29 cellular contexts compared by ENCODE assay signal in genomic region chr9:12694013-12694412, GRCh38. TPM values are rescaled to one million over a fixed set of nuclear protein-coding genes. Genes with fewer than 3 reads are reported as not detected.
"Had no signal": no experiment of that assay in that cellular context is flagged by ENCODE, and none has a peak within 500 bp of the region (broad histone marks: within the 10 kb centered on the region; RNA-seq: fewer than 3 reads in every experiment).

No MANE protein-coding gene starts in this region.

- ATAC-seq: activated CD8-positive, alpha-beta memory T cell treated with anti-CD3 and anti-CD28 coated beads, Interleukin-2, amount 10 ng/mL, durations not matched to agents 7 days and 5 days; activated T-cell treated with anti-CD3 and anti-CD28 coated beads, Interleukin-2, amount 50 U/mL, for 4 hours had no signal

- H3K27me3 ChIP-seq: cardiac muscle cell, Peyer's patch, SJSA1 had no signal

- H3K9me3 Mint-ChIP-seq: T-helper 1 cell treated with Interleukin-12 subunit alpha and Interleukin-12 subunit beta and Interleukin-4 antibody, amounts not matched to agents 30 μg/mL and 1 μg/mL, for 36 hours had no signal

- H3K27ac Mint-ChIP-seq: activated B cell treated with CpG ODN at 0.5 μM for 24 hours; activated CD4-positive, alpha-beta T cell treated with anti-CD3 and anti-CD28 coated beads, Interleukin-2, amount 10 ng/mL, durations not matched to agents 24 days and 14 days; activated CD8-positive, alpha-beta memory T cell treated with anti-CD3 and anti-CD28 coated beads, Interleukin-2, amount 10 ng/mL, durations not matched to agents 7 days and 5 days; activated naive CD4-positive, alpha-beta T cell treated with anti-CD3 and anti-CD28 coated beads for 36 hours; activated naive CD8-positive, alpha-beta T cell; brain; IgD-negative memory B cell; T-helper 1 cell treated with Interleukin-12 subunit alpha and Interleukin-12 subunit beta and Interleukin-4 antibody, amounts not matched to agents 30 μg/mL and 1 μg/mL, for 36 hours had no signal

- H3K27me3 Mint-ChIP-seq: activated B cell treated with CpG ODN at 0.5 μM for 24 hours; activated CD4-positive, alpha-beta T cell treated with anti-CD3 and anti-CD28 coated beads, Interleukin-2, amount 10 ng/mL, durations not matched to agents 24 days and 14 days; activated CD8-positive, alpha-beta memory T cell treated with anti-CD3 and anti-CD28 coated beads, Interleukin-2, amount 10 ng/mL, durations not matched to agents 7 days and 5 days; activated naive CD8-positive, alpha-beta T cell; brain; IgD-negative memory B cell had no signal

- H3K4me3 ChIP-seq: cardiac muscle cell, Peyer's patch, SJSA1 had no signal

- H3K27ac ChIP-seq: cardiac muscle cell, Peyer's patch, RWPE1, SJSA1 had no signal

- DNase-seq: activated B cell treated with CpG ODN at 0.5 μM for 24 hours; activated CD4-positive, alpha-beta T cell treated with anti-CD3 and anti-CD28 coated beads for 1 hour; activated CD4-positive, alpha-beta T cell treated with anti-CD3 and anti-CD28 coated beads, Interleukin-2, amount 10 ng/mL, durations not matched to agents 24 days and 14 days; activated CD4-positive, alpha-beta T cell treated with anti-CD3 and anti-CD28 coated beads, Interleukin-2, amount 50 U/mL, for 48 hours; activated CD8-positive, alpha-beta memory T cell treated with anti-CD3 and anti-CD28 coated beads, Interleukin-2, amount 10 ng/mL, durations not matched to agents 7 days and 5 days; activated gamma-delta T cell; activated naive CD4-positive, alpha-beta T cell treated with anti-CD3 and anti-CD28 coated beads for 36 hours; activated T-cell treated with anti-CD3 and anti-CD28 coated beads, Interleukin-2, amount 50 U/mL, for 4 hours; amygdala; KG1; NCI-H1092; NCI-H1417; NCI-H1930; NCI-H2171; NCI-H2227 treated with DMSO at 0.1 percent for 48 hours; NCI-H446 treated with DMSO at 0.1 percent for 48 hours; NCI-H524 treated with DMSO at 0.1 percent for 48 hours; NCI-H748 treated with DMSO at 0.1 percent for 48 hours; NK-92 treated with Interleukin-12 subunit alpha and Interleukin-12 subunit beta, amount 100 ng/mL, for 24 hours; Peyer's patch; Right ventricle myocardium superior had no signal

- H3K36me3 ChIP-seq: cardiac muscle cell, Peyer's patch, SJSA1 had no signal

- H3K4me1 Mint-ChIP-seq: activated B cell treated with CpG ODN at 0.5 μM for 24 hours; activated CD4-positive, alpha-beta T cell treated with anti-CD3 and anti-CD28 coated beads, Interleukin-2, amount 10 ng/mL, durations not matched to agents 24 days and 14 days; activated CD8-positive, alpha-beta memory T cell treated with anti-CD3 and anti-CD28 coated beads, Interleukin-2, amount 10 ng/mL, durations not matched to agents 7 days and 5 days had no signal

- H3K4me3 Mint-ChIP-seq: activated B cell treated with CpG ODN at 0.5 μM for 24 hours; activated CD4-positive, alpha-beta T cell treated with anti-CD3 and anti-CD28 coated beads, Interleukin-2, amount 10 ng/mL, durations not matched to agents 24 days and 14 days; activated CD8-positive, alpha-beta memory T cell treated with anti-CD3 and anti-CD28 coated beads, Interleukin-2, amount 10 ng/mL, durations not matched to agents 7 days and 5 days; activated naive CD4-positive, alpha-beta T cell treated with anti-CD3 and anti-CD28 coated beads for 36 hours; activated naive CD8-positive, alpha-beta T cell; activated T-cell treated with anti-CD3 and anti-CD28 coated beads, Interleukin-2, amount 50 U/mL, for 4 hours; brain; IgD-negative memory B cell; T-helper 1 cell treated with Interleukin-12 subunit alpha and Interleukin-12 subunit beta and Interleukin-4 antibody, amounts not matched to agents 30 μg/mL and 1 μg/mL, for 36 hours had no signal

- H3K4me1 ChIP-seq: Peyer's patch had no signal

- H3K36me3 Mint-ChIP-seq: activated CD8-positive, alpha-beta memory T cell treated with anti-CD3 and anti-CD28 coated beads, Interleukin-2, amount 10 ng/mL, durations not matched to agents 7 days and 5 days; activated naive CD8-positive, alpha-beta T cell; brain; IgD-negative memory B cell had no signal

- H3K9me3 ChIP-seq: Peyer's patch, SJSA1 had no signal

RNA-seq across cellular contexts. Expression of gene TYRP1, which starts 0.8 kb away (rescaled TPM):
- total RNA-seq: activated B cell treated with CpG ODN at 0.5 μM for 24 hours; activated CD4-positive, alpha-beta T cell treated with anti-CD3 and anti-CD28 coated beads, Interleukin-2, amount 10 ng/mL, durations not matched to agents 24 days and 14 days; activated CD8-positive, alpha-beta memory T cell treated with anti-CD3 and anti-CD28 coated beads, Interleukin-2, amount 10 ng/mL, durations not matched to agents 7 days and 5 days; activated naive CD4-positive, alpha-beta T cell treated with anti-CD3 and anti-CD28 coated beads for 36 hours; activated T-cell treated with anti-CD3 and anti-CD28 coated beads, Interleukin-2, amount 50 U/mL, for 4 hours; LHCN-M2 had no signal
- polyA plus RNA-seq: IgD-negative memory B cell had no signal
